Comparison of ENCODE assay signal across 8 cellular contexts in the genomic region with DNA sequence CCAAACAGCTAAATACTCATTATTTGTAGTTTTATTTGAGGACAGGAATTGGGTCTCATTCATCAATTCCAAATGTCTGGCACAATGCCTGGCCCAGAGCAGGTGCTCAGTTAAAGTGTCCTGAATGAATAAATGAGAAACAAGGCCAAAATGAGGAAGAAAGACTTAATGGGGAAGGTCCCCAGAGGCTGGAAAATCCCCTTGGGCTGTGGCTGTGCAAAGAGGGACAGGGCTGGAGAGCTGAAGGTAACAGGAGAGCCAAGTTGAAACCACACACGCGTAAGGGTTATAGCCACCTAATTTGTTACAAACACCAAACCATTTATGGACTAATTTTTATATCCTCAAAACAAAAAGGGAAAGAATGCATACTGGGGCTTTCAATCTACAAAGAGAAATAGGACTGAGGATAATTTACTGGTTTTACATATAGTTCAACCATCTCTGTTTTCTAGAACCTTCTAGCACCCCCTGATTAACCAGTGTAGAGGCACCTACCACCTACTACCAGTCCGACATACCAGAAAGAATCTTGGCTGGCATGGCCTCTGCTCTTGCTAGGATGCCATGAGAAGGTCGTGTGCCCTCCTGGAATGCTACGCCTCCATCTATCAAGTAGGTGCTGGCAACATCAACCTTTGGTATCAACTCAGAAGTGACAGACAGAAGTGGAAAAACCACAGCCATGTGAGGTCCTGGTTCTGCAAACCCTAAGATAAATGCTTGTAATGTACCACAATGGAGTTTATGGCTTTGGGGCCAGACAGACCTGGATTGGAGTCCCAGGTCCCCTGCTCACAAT. TPM values are rescaled to one million over a fixed set of nuclear protein-coding genes. Genes with fewer than 3 reads are reported as not detected.
DNase-seq lines count a peak whose midpoint lies in the region; ATAC-seq and TF ChIP-seq lines count a peak whose summit lies in the region.

No MANE protein-coding gene starts in this region.

- H3K9me2 ChIP-seq in SK-N-SH (no peaks in the 10 kb centered on the region), PC-3 (replicated peaks; ENCODE audit: low read length) (no peaks in the 10 kb centered on the region)

- POLR2A ChIA-PET in SK-N-SH (lab: Yijun Ruan, JAX), result no interaction called here
- POLR2A ChIA-PET in PC-3 (lab: Charles Lee; ENCODE audit: unreplicated experiment), result no interaction called here

- H3K4me2 ChIP-seq in SK-N-SH (peak overlapping the region; percentile 66), PC-3 (ENCODE audit: low read length) (peak overlapping the region; percentile 41)

- H3F3A ChIP-seq in SK-N-SH (replicated peaks; ENCODE audit: insufficient read depth) (peaks cover 60% of the 10 kb centered on the region), PC-3 (ENCODE audit: low read length, unreplicated experiment) (no peaks in the 10 kb centered on the region)

- CTCF ChIA-PET in SK-N-SH (lab: Yijun Ruan, JAX), result interaction anchor here (1.1 kb wide), 1 partner anchor 12 kb away, joined by 3 read pairs; no protein-coding TSS in a partner anchor
- CTCF ChIA-PET in PC-3 (lab: Charles Lee), result no interaction called here

- TF ChIP-seq CTCF in SK-N-SH (IDR thresholded peaks at IDR 0.05) (no peak), PC-3 (conservative IDR thresholded peaks at IDR 0.05; ENCODE audit: low read depth, low read length) (no peak), heart left ventricle (IDR thresholded peaks at IDR 0.05) (no peak)

- DNase-seq in SK-N-SH, result no peak
- no peak for DNase-seq in PC-3
- peak in 2 of 5 donors; percentile 69 to 71 for DNase-seq in heart left ventricle
- DNase-seq in NCI-H2196 (lab: John Stamatoyannopoulos, UW; ENCODE audit: unreplicated experiment), result no peak
- no peak for DNase-seq in MG63

- H3K36me3 ChIP-seq in SK-N-SH (replicated peaks in 1 of 2; ENCODE audit: control insufficient read depth in 1 of 2, insufficient read depth in 2 of 2, low read length in 1 of 2), result peaks cover 5% of the 10 kb centered on the region in 2 experiments
- H3K36me3 ChIP-seq in PC-3 (ENCODE audit: low read depth, low read length), result peaks cover 17% of the 10 kb centered on the region
- H3K36me3 ChIP-seq in heart left ventricle, result peaks cover 0 to 39% (median 5%) of the 10 kb centered on the region in 9 donors
- peaks cover 0 to 7% of the 10 kb centered on the region in 2 donors for H3K36me3 ChIP-seq in stomach smooth muscle (ENCODE audit: control insufficient read depth in 2 of 2, insufficient read depth in 2 of 2, low read length in 2 of 2)
- peaks cover 71% of the 10 kb centered on the region for H3K36me3 ChIP-seq in MG63

- peak overlapping the region; percentile 43 to 75 for H3K27ac ChIP-seq in SK-N-SH (ENCODE audit: low read depth in 2 of 2, low read length in 1 of 2)
- peak overlapping the region; percentile 46 for H3K27ac ChIP-seq in PC-3 (ENCODE audit: low read length)
- peak overlapping the region; percentile 20 to 99 (median 88) for H3K27ac ChIP-seq in heart left ventricle
- peak overlapping the region; percentile 77 for H3K27ac ChIP-seq in stomach smooth muscle (ENCODE audit: low read length)

- H3K4me3 ChIP-seq in SK-N-SH (ENCODE audit: low read depth in 2 of 2, low read length in 1 of 2) (no peak overlapping the region), PC-3 (ENCODE audit: low read length) (no peak overlapping the region), heart left ventricle (no peak overlapping the region), stomach smooth muscle (ENCODE audit: low read length in 2 of 2) (peak overlapping the region; percentile 3 to 35), MG63 (no peak overlapping the region)

- H3K4me1 ChIP-seq in SK-N-SH (ENCODE audit: control insufficient read depth in 1 of 2, insufficient read depth in 2 of 2, low read depth in 1 of 2, low read length in 1 of 2) (peaks cover 28 to 74% of the 10 kb centered on the region in 2 experiments; a peak in 3 of 4 replicates), PC-3 (ENCODE audit: insufficient read depth, low read length) (peaks cover 77% of the 10 kb centered on the region), heart left ventricle (peaks cover 46 to 100% (median 94%) of the 10 kb centered on the region in 12 donors), stomach smooth muscle (ENCODE audit: control insufficient read depth, insufficient read depth, low read length) (peaks cover 99% of the 10 kb centered on the region)

- no peak for TF ChIP-seq POLR2A in heart left ventricle (IDR thresholded peaks at IDR 0.05)

- ATAC-seq in SK-N-SH treated with all-trans-retinoic acid at 6 μM for 48 hours (no peak), PC-3 (no peak), heart left ventricle (peak; percentile 31 to 59 (median 40)), HG03175 (IDR thresholded peaks at IDR 0.05; ENCODE audit: unreplicated experiment) (no peak)

- H2AFZ ChIP-seq in SK-N-SH (ENCODE audit: low read depth) (no peak overlapping the region), PC-3 (ENCODE audit: low read length) (no peak overlapping the region)

- H3K9ac ChIP-seq in SK-N-SH (no peak overlapping the region), PC-3 (ENCODE audit: low read length) (no peak overlapping the region), stomach smooth muscle (ENCODE audit: low read length in 2 of 2) (peak overlapping the region in 1 of 2 donors; percentile 13)

- BruUV-seq in PC-3 (replicated peaks; lab: Mats Ljungman, UMichigan), result no TSS peak

- TF ChIP-seq RAD21 in SK-N-SH (IDR thresholded peaks at IDR 0.05; ENCODE audit: low read length), result no peak

- peaks cover 100% of the 10 kb centered on the region for H3K79me2 ChIP-seq in SK-N-SH (ENCODE audit: insufficient read depth)
- H3K79me2 ChIP-seq in PC-3 (ENCODE audit: low read length), result peaks cover 100% of the 10 kb centered on the region

- H4K20me1 ChIP-seq in SK-N-SH (ENCODE audit: insufficient read depth) (peaks cover 99% of the 10 kb centered on the region), PC-3 (ENCODE audit: low read length) (peaks cover 87% of the 10 kb centered on the region)

- H3K27me3 ChIP-seq in SK-N-SH (ENCODE audit: insufficient read depth) (no peaks in the 10 kb centered on the region), PC-3 (ENCODE audit: low read length) (no peaks in the 10 kb centered on the region), heart left ventricle (no peaks in the 10 kb centered on the region), stomach smooth muscle (ENCODE audit: control insufficient read depth in 1 of 2, insufficient read depth in 2 of 2, low read length in 2 of 2) (no peaks in the 10 kb centered on the region), MG63 (no peaks in the 10 kb centered on the region)

- WGBS in SK-N-SH (ENCODE audit: low lambda C conversion rate), result 85% methylated on average over 4 of the region's 5 CpGs
- 43 to 55% (median 48%) methylated on average over 5 of the region's 5 CpGs for WGBS in heart left ventricle, 4 donors

- intact Hi-C loops in PC-3 (cut with micrococcal nuclease) (no loop called here), heart left ventricle (cut with DNase I) (loop anchor here in 1 of 10 donors (2.0 kb wide), 1 partner anchor 27 kb away; the partner anchor contains the start of gene MYH9)

- TF ChIP-seq EP300 in SK-N-SH (IDR thresholded peaks at IDR 0.05; ENCODE audit: borderline replicate concordance in 1 of 2, low read depth in 1 of 2, low read length in 1 of 2), result no peak

- H3K9me3 ChIP-seq in SK-N-SH (no peaks in the 10 kb centered on the region), PC-3 (ENCODE audit: low read length) (no peaks in the 10 kb centered on the region), heart left ventricle (no peaks in the 10 kb centered on the region), stomach smooth muscle (ENCODE audit: control insufficient read depth in 2 of 2, low read length in 2 of 2) (no peaks in the 10 kb centered on the region), MG63 (no peaks in the 10 kb centered on the region)

TF ChIP-seq in SK-N-SH, 30 proteins besides CTCF, POLR2A, EP300 and RAD21:
- TF ChIP-seq, protein P1, sequence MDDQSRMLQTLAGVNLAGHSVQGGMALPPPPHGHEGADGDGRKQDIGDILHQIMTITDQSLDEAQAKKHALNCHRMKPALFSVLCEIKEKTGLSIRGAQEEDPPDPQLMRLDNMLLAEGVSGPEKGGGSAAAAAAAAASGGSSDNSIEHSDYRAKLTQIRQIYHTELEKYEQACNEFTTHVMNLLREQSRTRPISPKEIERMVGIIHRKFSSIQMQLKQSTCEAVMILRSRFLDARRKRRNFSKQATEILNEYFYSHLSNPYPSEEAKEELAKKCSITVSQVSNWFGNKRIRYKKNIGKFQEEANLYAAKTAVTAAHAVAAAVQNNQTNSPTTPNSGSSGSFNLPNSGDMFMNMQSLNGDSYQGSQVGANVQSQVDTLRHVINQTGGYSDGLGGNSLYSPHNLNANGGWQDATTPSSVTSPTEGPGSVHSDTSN (IDR thresholded peaks at IDR 0.05), result peak; percentile 26; the same call in 1 of the 2 replicates
- no peak for TF ChIP-seq NFIC (IDR thresholded peaks at IDR 0.05; ENCODE audit: borderline replicate concordance)

TF ChIP-seq in SK-N-SH treated with all-trans-retinoic acid at 6 μM for 48 hours, 23 proteins besides CTCF, POLR2A, EP300 and RAD21:
- TF ChIP-seq ZNF565 (CRISPR knock-in tag; conservative IDR thresholded peaks at IDR 0.05; ENCODE audit: low read depth), result no peak
- TF ChIP-seq ARNTL (CRISPR knock-in tag; IDR thresholded peaks at IDR 0.05; ENCODE audit: borderline replicate concordance, low read depth), result no peak
- TF ChIP-seq POU6F1 (CRISPR knock-in tag; IDR thresholded peaks at IDR 0.05; ENCODE audit: borderline replicate concordance, low read depth), result no peak
- TF ChIP-seq OSR1 (CRISPR knock-in tag; IDR thresholded peaks at IDR 0.05), result no peak
TF ChIP-seq in SK-N-SH treated with all-trans-retinoic acid at 6 μM for 48 hours: peak in this region for 0.

RNA-seq across cellular contexts. Expression of gene MYH9, which starts 28.4 kb away (rescaled TPM):
- polyA plus RNA-seq in SK-N-SH (2012; rRNA removed) (202 and 303 TPM in 2 replicates), heart left ventricle (100 to 1,000 TPM; 109 to 407 TPM)
- 181 and 225 TPM in 2 replicates for polyA plus RNA-seq in SK-N-SH (2012; cell fraction: cytosol; rRNA removed)
- 401 and 439 TPM in 2 replicates for polyA plus RNA-seq in SK-N-SH (2012; cell fraction: nucleus; rRNA removed)
- total RNA-seq in PC-3 (2014; rRNA removed) (357 and 546 TPM in 2 replicates), heart left ventricle (100 to 1,000 TPM; 126 to 482 (median 238) TPM)
- total RNA-seq in MG63 (2014; rRNA removed; shearing (Covaris generic); ENCODE audit: low replicate concordance), result 323 and 380 TPM in 2 replicates

Comparison
In these comparisons a context has a peak if more than half of its experiments do, and no peak if none do; other contexts are left out.
1. H3K4me3 ChIP-seq: peak in stomach smooth muscle (2 of 2); none in SK-N-SH (0 of 2), PC-3 (single experiment), heart left ventricle (0 of 12) and MG63 (single experiment).
2. ATAC-seq: peak in heart left ventricle (4 of 4); none in SK-N-SH treated with all-trans-retinoic acid at 6 μM for 48 hours (single experiment), PC-3 (single experiment) and HG03175 (single experiment).
3. Peak in every context shown above with its lines, with median percentiles within 50 percentile points of each other: H3K27ac ChIP-seq.